ENCODE assay signal across 10 cellular contexts in genomic region chr2:227890495-227891079, GRCh38. TPM values are rescaled to one million over a fixed set of nuclear protein-coding genes. Genes with fewer than 3 reads are reported as not detected.
A peak's percentile ranks its signal among the peaks of the same experiment; 100 is the strongest.
DNase-seq lines count a peak whose midpoint lies in the region; ATAC-seq, FAIRE-seq and TF ChIP-seq lines count a peak whose summit lies in the region.
"Had no signal": no experiment of that assay in that cellular context is flagged by ENCODE, and none has a peak within 500 bp of the region (broad histone marks: within the 10 kb centered on the region; RNA-seq: fewer than 3 reads in every experiment).

No MANE protein-coding gene starts in this region.

- H3K36me3 ChIP-seq in mucosa of descending colon (ENCODE audit: low read depth), result no peaks in the 10 kb centered on the region

- ATAC-seq in GM21447 (IDR thresholded peaks at IDR 0.05; ENCODE audit: unreplicated experiment) (peak; percentile 66), mucosa of descending colon (peak; percentile 62)

- intact Hi-C loops in mucosa of descending colon (cut with DNase I, micrococcal nuclease), result no loop called here

- no peak for FAIRE-seq in HTR-8/SVneo (lab: Jason Lieb, UNC)

- H3K27me3 Mint-ChIP-seq in endothelial cell (ENCODE audit: unreplicated experiment), result no peaks in the 10 kb centered on the region

- H3K36me3 Mint-ChIP-seq in endothelial cell (ENCODE audit: low read depth, unreplicated experiment), result no peaks in the 10 kb centered on the region

- peak; percentile 14 for DNase-seq in DMS53 treated with DMSO at 0.1 percent for 48 hours (lab: John Stamatoyannopoulos, UW; ENCODE audit: unreplicated experiment)
- peak; percentile 30 for DNase-seq in HTR-8/SVneo (ENCODE audit: insufficient read length, low spot score)
- DNase-seq in RPMI8226, result peak; percentile 58
- DNase-seq in endothelial cell (ENCODE audit: low spot score), result no peak
- no peak for DNase-seq in mucosa of descending colon
- no peak for DNase-seq in stimulated activated CD4-positive, alpha-beta T cell treated with anti-CD3 and anti-CD28 coated beads, Interleukin-15, amount 100 ng/mL, for 24 hours
- no peak for DNase-seq in GM19238 (ENCODE audit: insufficient read length, low spot score)

- no peak overlapping the region for H3K4me3 ChIP-seq in mucosa of descending colon
- H3K4me3 ChIP-seq: skin epidermis had no signal

- TF ChIP-seq CTCF in endothelial cell (IDR thresholded peaks at IDR 0.05; ENCODE audit: unreplicated experiment) (peak; percentile 87), mucosa of descending colon (IDR thresholded peaks at IDR 0.05) (peak; percentile 32)

- no peak overlapping the region for H3K4me3 Mint-ChIP-seq in endothelial cell (ENCODE audit: unreplicated experiment)
- H3K4me3 Mint-ChIP-seq: T-helper 1 cell treated with Interleukin-12 subunit alpha and Interleukin-12 subunit beta and Interleukin-4 antibody, amounts not matched to agents 30 μg/mL and 1 μg/mL, for 36 hours had no signal

- H3K4me1 ChIP-seq in mucosa of descending colon (ENCODE audit: low read depth), result no peaks in the 10 kb centered on the region

- no peaks in the 10 kb centered on the region for H3K9me3 ChIP-seq in mucosa of descending colon

- H3K27ac Mint-ChIP-seq in endothelial cell (ENCODE audit: unreplicated experiment), result no peak overlapping the region
- H3K27ac Mint-ChIP-seq: T-helper 1 cell treated with Interleukin-12 subunit alpha and Interleukin-12 subunit beta and Interleukin-4 antibody, amounts not matched to agents 30 μg/mL and 1 μg/mL, for 36 hours had no signal

- no peaks in the 10 kb centered on the region for H3K4me1 Mint-ChIP-seq in endothelial cell (ENCODE audit: unreplicated experiment)

- H3K9me3 Mint-ChIP-seq in endothelial cell (ENCODE audit: unreplicated experiment), result no peaks in the 10 kb centered on the region
- H3K9me3 Mint-ChIP-seq: T-helper 1 cell treated with Interleukin-12 subunit alpha and Interleukin-12 subunit beta and Interleukin-4 antibody, amounts not matched to agents 30 μg/mL and 1 μg/mL, for 36 hours had no signal

RNA-seq across cellular contexts. Expression of gene DAW1, which starts 19.2 kb away (rescaled TPM):
- total RNA-seq in endothelial cell (ENCODE audit: unreplicated experiment) (1.6 TPM), mucosa of descending colon (not detected)

Comparison
In these comparisons a context has a peak if more than half of its experiments do, and no peak if none do; other contexts are left out.
1. DNase-seq: peak in DMS53 treated with DMSO at 0.1 percent for 48 hours (single experiment), HTR-8/SVneo (single experiment) and RPMI8226 (single experiment); none in endothelial cell (single experiment), mucosa of descending colon (0 of 3), stimulated activated CD4-positive, alpha-beta T cell treated with anti-CD3 and anti-CD28 coated beads, Interleukin-15, amount 100 ng/mL, for 24 hours (single experiment) and GM19238 (single experiment).